ENCODE assay signal across 10 cellular contexts in genomic region chr10:22647244-22647643, GRCh38.
DNase-seq lines count a peak whose midpoint lies in the region; ATAC-seq, FAIRE-seq and TF ChIP-seq lines count a peak whose summit lies in the region.
"Had no signal": no experiment of that assay in that cellular context is flagged by ENCODE, and none has a peak within 500 bp of the region (broad histone marks: within the 10 kb centered on the region; RNA-seq: fewer than 3 reads in every experiment).

No MANE protein-coding gene starts in this region.

- no peak overlapping the region for H3K4me3 ChIP-seq in kidney (ENCODE audit: low read length in 2 of 2)
- peak overlapping the region; percentile 25 for H3K4me3 ChIP-seq in thoracic aorta

- no peak for DNase-seq in activated T-cell treated with anti-CD3 and anti-CD28 coated beads, Interleukin-2, amount 50 U/mL, for 4 hours
- no peak for DNase-seq in activated T-cell treated with anti-CD3 and anti-CD28 coated beads, Interleukin-2, amount 50 U/mL, for 48 hours
- DNase-seq in kidney (no peak), thoracic aorta (ENCODE audit: low spot score) (no peak), ureter (ENCODE audit: low spot score) (no peak)
- DNase-seq: retina had no signal

- H3K27me3 Mint-ChIP-seq in activated T-cell treated with anti-CD3 and anti-CD28 coated beads, Interleukin-2, amount 50 U/mL, for 4 hours (ENCODE audit: low read depth): no peaks in the 10 kb centered on the region
- H3K27me3 Mint-ChIP-seq in activated T-helper 17 cell treated with anti-CD3 and anti-CD28 coated beads, Interleukin-2, amount 50 U/mL, for 72 hours: no peaks in the 10 kb centered on the region

- peak overlapping the region; percentile 45 for H3K4me3 Mint-ChIP-seq in activated T-cell treated with anti-CD3 and anti-CD28 coated beads, Interleukin-2, amount 50 U/mL, for 4 hours
- H3K4me3 Mint-ChIP-seq in activated T-helper 17 cell treated with anti-CD3 and anti-CD28 coated beads, Interleukin-2, amount 50 U/mL, for 72 hours: peak overlapping the region; percentile 87

- intact Hi-C loops in kidney (cut with DNase I): no loop called here

- peaks cover 16% of the 10 kb centered on the region for H3K36me3 Mint-ChIP-seq in activated T-cell treated with anti-CD3 and anti-CD28 coated beads, Interleukin-2, amount 50 U/mL, for 4 hours (ENCODE audit: insufficient read depth)
- peaks cover 7% of the 10 kb centered on the region for H3K36me3 Mint-ChIP-seq in activated T-helper 17 cell treated with anti-CD3 and anti-CD28 coated beads, Interleukin-2, amount 50 U/mL, for 72 hours (ENCODE audit: low read depth)

- H3K27me3 ChIP-seq in thoracic aorta (replicated peaks; ENCODE audit: insufficient read depth): no peaks in the 10 kb centered on the region

- peak overlapping the region; percentile 18 to 61 for H3K27ac ChIP-seq in kidney (ENCODE audit: low read depth in 2 of 2, low read length in 2 of 2)
- H3K27ac ChIP-seq in thoracic aorta: no peak overlapping the region

- no peak for ATAC-seq in activated T-cell treated with anti-CD3 and anti-CD28 coated beads, Interleukin-2, amount 50 U/mL, for 4 hours
- no peak for ATAC-seq in activated T-helper 17 cell treated with anti-CD3 and anti-CD28 coated beads, Interleukin-2, amount 50 U/mL, for 72 hours (replicated peaks)
- ATAC-seq in thoracic aorta (ENCODE audit: insufficient number of reproducible peaks, low FRiP score, low read depth) (no peak), GM21528 (IDR thresholded peaks at IDR 0.05; ENCODE audit: low FRiP score, unreplicated experiment) (no peak), HG03565 (IDR thresholded peaks at IDR 0.05; ENCODE audit: unreplicated experiment) (no peak)

- no peak for FAIRE-seq in kidney (lab: Jason Lieb, UNC)
- FAIRE-seq: H1 had no signal

- no peaks in the 10 kb centered on the region for H3K36me3 ChIP-seq in kidney (ENCODE audit: control insufficient read depth in 1 of 2, insufficient read depth in 2 of 2, low read length in 2 of 2)
- H3K36me3 ChIP-seq in thoracic aorta: no peaks in the 10 kb centered on the region

- no peaks in the 10 kb centered on the region for H3K9me3 Mint-ChIP-seq in activated T-cell treated with anti-CD3 and anti-CD28 coated beads, Interleukin-2, amount 50 U/mL, for 4 hours
- H3K9me3 Mint-ChIP-seq in activated T-helper 17 cell treated with anti-CD3 and anti-CD28 coated beads, Interleukin-2, amount 50 U/mL, for 72 hours: no peaks in the 10 kb centered on the region

- peaks cover 93% of the 10 kb centered on the region for H3K4me1 Mint-ChIP-seq in activated T-cell treated with anti-CD3 and anti-CD28 coated beads, Interleukin-2, amount 50 U/mL, for 4 hours (ENCODE audit: low read depth)
- H3K4me1 Mint-ChIP-seq in activated T-helper 17 cell treated with anti-CD3 and anti-CD28 coated beads, Interleukin-2, amount 50 U/mL, for 72 hours: peaks cover 78% of the 10 kb centered on the region

- TF ChIP-seq CTCF in kidney (IDR thresholded peaks at IDR 0.05; ENCODE audit: borderline replicate concordance, extremely low read depth, insufficient read depth): no peak
- TF ChIP-seq CTCF in thoracic aorta (IDR thresholded peaks at IDR 0.05): no peak

- H3K27ac Mint-ChIP-seq in activated T-helper 17 cell treated with anti-CD3 and anti-CD28 coated beads, Interleukin-2, amount 50 U/mL, for 72 hours: peak overlapping the region; percentile 93

- H3K9me3 ChIP-seq in kidney (ENCODE audit: control insufficient read depth in 1 of 2, low read length in 2 of 2) (no peaks in the 10 kb centered on the region), thoracic aorta (no peaks in the 10 kb centered on the region)

- H3K4me1 ChIP-seq in kidney (ENCODE audit: control insufficient read depth in 1 of 2, insufficient read depth in 1 of 2, low read depth in 1 of 2, low read length in 2 of 2): peaks cover 21 to 22% of the 10 kb centered on the region in 2 donors
- peaks cover 24 to 63% of the 10 kb centered on the region in 2 donors for H3K4me1 ChIP-seq in thoracic aorta (ENCODE audit: control insufficient read depth in 1 of 2, low read depth in 2 of 2)

- H3K9ac ChIP-seq in kidney (ENCODE audit: low read length in 2 of 2): no peak overlapping the region

Comparison
In these comparisons a context has a peak if more than half of its experiments do, and no peak if none do; other contexts are left out.
1. H3K27ac ChIP-seq: peak in kidney (2 of 2); none in thoracic aorta (0 of 2).